ENCODE assay signal across 22 cellular contexts in genomic region chr20:16395366-16395765, GRCh38.
DNase-seq lines count a peak whose midpoint lies in the region; ATAC-seq, FAIRE-seq and TF ChIP-seq lines count a peak whose summit lies in the region.
"Had no signal": no experiment of that assay in that cellular context is flagged by ENCODE, and none has a peak within 500 bp of the region (broad histone marks: within the 10 kb centered on the region; RNA-seq: fewer than 3 reads in every experiment).

No MANE protein-coding gene starts in this region.

- TF ChIP-seq CTCF in HepG2 (CRISPR knock-in tag; IDR thresholded peaks at IDR 0.05) (no peak), right lobe of liver (IDR thresholded peaks at IDR 0.05) (no peak), esophagus muscularis mucosa (IDR thresholded peaks at IDR 0.05) (no peak)

- TF ChIP-seq POLR2A in HepG2 (IDR thresholded peaks at IDR 0.05; ENCODE audit: insufficient read depth in 1 of 2, low read depth in 2 of 2, low read length in 2 of 2) (no peak), right lobe of liver (IDR thresholded peaks at IDR 0.05) (no peak), esophagus muscularis mucosa (IDR thresholded peaks at IDR 0.05; ENCODE audit: low read depth) (no peak)

- no peak for FAIRE-seq in HepG2 (lab: Jason Lieb, UNC)
- FAIRE-seq: A204.1, G401.6, GM12892 had no signal

- H3K27me3 ChIP-seq in HepG2 (ENCODE audit: control insufficient read depth in 1 of 2, insufficient read depth in 2 of 2, low read length in 2 of 2), result no peaks in the 10 kb centered on the region
- H3K27me3 ChIP-seq in right lobe of liver, result no peaks in the 10 kb centered on the region
- H3K27me3 ChIP-seq in esophagus muscularis mucosa, result no peaks in the 10 kb centered on the region
- H3K27me3 ChIP-seq: BLaER1 had no signal

- no peak overlapping the region for H2AFZ ChIP-seq in HepG2 (ENCODE audit: low read length)
- H2AFZ ChIP-seq: GM23248 had no signal

- H3K4me3 ChIP-seq in HepG2 (replicated peaks in 1 of 3; ENCODE audit: insufficient read depth in 1 of 3, low read depth in 2 of 3, low read length in 3 of 3), result no peak overlapping the region
- no peak overlapping the region for H3K4me3 ChIP-seq in right lobe of liver
- no peak overlapping the region for H3K4me3 ChIP-seq in esophagus muscularis mucosa
- H3K4me3 ChIP-seq: BLaER1, GM23248, HAP-1 had no signal

- no peak overlapping the region for H3K4me2 ChIP-seq in HepG2 (ENCODE audit: low read depth, low read length)
- H3K4me2 ChIP-seq: BLaER1 had no signal

- no peaks in the 10 kb centered on the region for H3K9me3 ChIP-seq in HepG2 (ENCODE audit: low read length)
- no peaks in the 10 kb centered on the region for H3K9me3 ChIP-seq in right lobe of liver
- no peaks in the 10 kb centered on the region for H3K9me3 ChIP-seq in esophagus muscularis mucosa
- H3K9me3 ChIP-seq: Caco-2, HAP-1 had no signal

- H3K9ac ChIP-seq in HepG2 (ENCODE audit: insufficient read depth, low read depth, low read length), result no peak overlapping the region
- H3K9ac ChIP-seq: BLaER1, GM23248 had no signal

- no peaks in the 10 kb centered on the region for H3K79me2 ChIP-seq in HepG2 (ENCODE audit: insufficient read depth, low read length)

- in situ Hi-C loops in HepG2 (cut with HindIII; ENCODE audit: extremely low pct_ligation_motif_present, low pct_unique_long_range_greater_than_20kb), result no loop called here

- CTCF ChIA-PET in HepG2 (lab: Yijun Ruan, JAX; ENCODE audit: low intra/inter-chr PET ratio, low total read pairs), result no interaction called here

- no peaks in the 10 kb centered on the region for H3K4me1 ChIP-seq in HepG2 (ENCODE audit: insufficient read depth, low read length)
- no peaks in the 10 kb centered on the region for H3K4me1 ChIP-seq in right lobe of liver
- H3K4me1 ChIP-seq in esophagus muscularis mucosa, result peaks cover 13 to 17% (median 14%) of the 10 kb centered on the region in 4 donors
- H3K4me1 ChIP-seq: Caco-2, HAP-1 had no signal

- no peaks in the 10 kb centered on the region for H4K20me1 ChIP-seq in HepG2 (ENCODE audit: insufficient read depth, low read length)
- H4K20me1 ChIP-seq: BLaER1 had no signal

- no TSS peak for BruUV-seq in HepG2 (replicated peaks; lab: Mats Ljungman, UMichigan)

- 94% methylated on average over 1 of the region's 1 CpG for whole genome bisulfite sequencing in HepG2 (ENCODE audit: low lambda C conversion rate)
- 91% methylated on average over 1 of the region's 1 CpG for WGBS in right lobe of liver (ENCODE audit: insufficient coverage, low coverage, low lambda C conversion rate, missing lambda C conversion rate)
- WGBS in esophagus muscularis mucosa, result 100% methylated on average over 1 of the region's 1 CpG

- DNase-seq in HepG2 (ENCODE audit: low spot score) (no peak), right lobe of liver (no peak), esophagus muscularis mucosa (ENCODE audit: extremely low spot score) (peak; percentile 12), iPS DF 4.7 (ENCODE audit: extremely low read depth, low spot score) (peak; percentile 19), NCI-H128 (lab: John Stamatoyannopoulos, UW; ENCODE audit: unreplicated experiment) (no peak), cerebellar nuclear complex (lab: John Stamatoyannopoulos, UW) (no peak), activated T-cell treated with anti-CD3 and anti-CD28 coated beads for 4 hours (no peak)
- no peak for DNase-seq in stimulated activated CD4-positive, alpha-beta T cell treated with anti-CD3 and anti-CD28 coated beads, Interleukin-12 subunit alpha, Interleukin-12 subunit beta, amount 100 ng/mL, for 4 hours
- DNase-seq: Caco-2; CD4-positive, CD25-positive, alpha-beta regulatory T cell; CD8-positive, alpha-beta T cell; DMS153; DND-41; GM23248; HFFc6 had no signal

- ATAC-seq in HepG2 (no peak), right lobe of liver (no peak)
- ATAC-seq: CD8-positive, alpha-beta T cell had no signal

- TF ChIP-seq RAD21 in HepG2 (CRISPR knock-in tag; IDR thresholded peaks at IDR 0.05), result no peak

- H3K27ac ChIP-seq in HepG2 (ENCODE audit: extremely low read length, insufficient read depth, low read length) (no peak overlapping the region), right lobe of liver (no peak overlapping the region), esophagus muscularis mucosa (replicated peaks in 1 of 4) (no peak overlapping the region)
- H3K27ac ChIP-seq: 22Rv1, BLaER1, C4-2B, GM23248 had no signal

- intact Hi-C loops in HepG2 (cut with micrococcal nuclease; ENCODE audit: unreplicated experiment), result no loop called here
- intact Hi-C loops in right lobe of liver (cut with DNase I), result no loop called here
- intact Hi-C loops in esophagus muscularis mucosa (cut with DNase I), result no loop called here

- TF ChIP-seq EP300 in HepG2 (IDR thresholded peaks at IDR 0.05; ENCODE audit: low read depth in 2 of 2, low read length in 2 of 2) (no peak), HepG2 (CRISPR knock-in tag; IDR thresholded peaks at IDR 0.05; ENCODE audit: borderline replicate concordance) (no peak), esophagus muscularis mucosa (IDR thresholded peaks at IDR 0.05) (no peak)

- POLR2A ChIA-PET in HepG2 (lab: Yijun Ruan, JAX), result no interaction called here

- no peaks in the 10 kb centered on the region; a peak in 2 of 5 replicates for H3K36me3 ChIP-seq in HepG2 (replicated peaks in 1 of 2; ENCODE audit: control insufficient read depth in 1 of 2, insufficient read depth in 2 of 2, low read length in 2 of 2)
- H3K36me3 ChIP-seq in right lobe of liver, result peaks cover 0 to 2% (median 0%) of the 10 kb centered on the region in 4 donors
- H3K36me3 ChIP-seq in esophagus muscularis mucosa, result peaks cover 0 to 19% (median 12%) of the 10 kb centered on the region in 4 donors
- H3K36me3 ChIP-seq: HAP-1 had no signal

TF ChIP-seq in HepG2, 621 proteins besides CTCF, POLR2A, EP300 and RAD21:
- TF ChIP-seq, protein P1, sequence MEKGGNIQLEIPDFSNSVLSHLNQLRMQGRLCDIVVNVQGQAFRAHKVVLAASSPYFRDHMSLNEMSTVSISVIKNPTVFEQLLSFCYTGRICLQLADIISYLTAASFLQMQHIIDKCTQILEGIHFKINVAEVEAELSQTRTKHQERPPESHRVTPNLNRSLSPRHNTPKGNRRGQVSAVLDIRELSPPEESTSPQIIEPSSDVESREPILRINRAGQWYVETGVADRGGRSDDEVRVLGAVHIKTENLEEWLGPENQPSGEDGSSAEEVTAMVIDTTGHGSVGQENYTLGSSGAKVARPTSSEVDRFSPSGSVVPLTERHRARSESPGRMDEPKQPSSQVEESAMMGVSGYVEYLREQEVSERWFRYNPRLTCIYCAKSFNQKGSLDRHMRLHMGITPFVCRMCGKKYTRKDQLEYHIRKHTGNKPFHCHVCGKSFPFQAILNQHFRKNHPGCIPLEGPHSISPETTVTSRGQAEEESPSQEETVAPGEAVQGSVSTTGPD (CRISPR knock-in tag; IDR thresholded peaks at IDR 0.05), result no peak
- TF ChIP-seq HNRNPK (IDR thresholded peaks at IDR 0.05; ENCODE audit: low read depth, low read length, poor library complexity, severe bottlenecking), result peak; percentile 89

Comparison
In these comparisons a context has a peak if more than half of its experiments do, and no peak if none do; other contexts are left out.
1. DNase-seq: peak in esophagus muscularis mucosa (single experiment) and iPS DF 4.7 (single experiment); none in HepG2 (single experiment), right lobe of liver (0 of 3), NCI-H128 (single experiment), cerebellar nuclear complex (0 of 2), stimulated activated CD4-positive, alpha-beta T cell treated with anti-CD3 and anti-CD28 coated beads, Interleukin-12 subunit alpha, Interleukin-12 subunit beta, amount 100 ng/mL, for 4 hours (single experiment) and activated T-cell treated with anti-CD3 and anti-CD28 coated beads for 4 hours (single experiment).